In the genomic region with DNA sequence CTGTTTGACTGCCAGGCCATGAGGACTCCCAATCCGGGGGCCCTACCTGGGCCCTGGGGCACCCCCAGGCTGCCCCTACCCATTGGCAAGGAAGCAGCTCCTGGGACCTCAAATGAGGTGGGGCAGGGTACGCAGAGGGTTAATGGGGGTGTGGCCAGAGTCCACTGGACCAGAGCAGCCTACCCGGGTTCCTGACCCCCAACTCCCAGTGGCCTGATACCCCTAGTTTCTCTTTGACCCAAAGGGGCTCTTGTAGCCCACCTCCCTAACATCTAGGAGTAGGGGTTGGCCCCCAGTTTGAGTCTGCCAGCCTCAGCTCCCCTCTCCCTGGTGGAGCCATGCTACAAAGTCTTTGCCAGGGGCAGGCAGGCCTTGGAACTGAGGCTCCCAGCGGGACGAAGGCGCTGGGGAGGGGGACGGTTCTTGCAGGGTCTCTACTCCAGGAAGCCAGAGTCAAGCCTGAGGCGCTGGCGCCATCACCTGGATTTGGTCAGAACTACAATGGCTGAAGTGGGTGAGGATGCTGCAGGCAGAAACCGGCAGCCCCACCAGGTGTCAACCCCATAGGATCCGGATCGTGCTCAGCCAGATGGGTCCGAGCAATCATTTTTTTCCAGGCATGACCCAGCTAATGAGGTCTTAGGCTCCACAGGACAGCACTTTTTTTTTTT, we compare ENCODE assay signal across 8 cellular contexts. TPM values are rescaled to one million over a fixed set of nuclear protein-coding genes. Genes with fewer than 3 reads are reported as not detected.
A peak's percentile ranks its signal among the peaks of the same experiment; 100 is the strongest.
DNase-seq lines count a peak whose midpoint lies in the region; ATAC-seq and TF ChIP-seq lines count a peak whose summit lies in the region.

No MANE protein-coding gene starts in this region.

- no peak overlapping the region for H3K4me3 ChIP-seq in endodermal cell (ENCODE audit: low read length)
- no peak overlapping the region for H3K4me3 ChIP-seq in naive thymus-derived CD4-positive, alpha-beta T cell (ENCODE audit: low read length)
- no peak overlapping the region for H3K4me3 ChIP-seq in uterus

- POLR2A ChIA-PET in naive thymus-derived CD4-positive, alpha-beta T cell (lab: Charles Lee) = no interaction called here

- DNase-seq in SKM-1 treated with dmso at 0.1 percent for 144 hours (lab: John Stamatoyannopoulos, UW; ENCODE audit: unreplicated experiment) (peak; percentile 17), SKM-1 (lab: John Stamatoyannopoulos, UW; ENCODE audit: unreplicated experiment) (no peak), NCI-H2171 treated with DMSO at 0.1 percent for 48 hours (lab: John Stamatoyannopoulos, UW) (peak; percentile 58), endodermal cell (peak; percentile 99), uterus (no peak)
- DNase-seq in activated CD4-positive, alpha-beta T cell treated with anti-CD3 and anti-CD28 coated beads, Interleukin-2, amount 50 U/mL, for 48 hours = peak; percentile 61 to 70
- DNase-seq in naive thymus-derived CD4-positive, alpha-beta T cell = peak in 7 of 9 donors; percentile 24 to 60 (median 43)

- H3K27ac ChIP-seq in endodermal cell (ENCODE audit: low read depth, low read length) = no peak overlapping the region
- no peak overlapping the region for H3K27ac ChIP-seq in naive thymus-derived CD4-positive, alpha-beta T cell (ENCODE audit: low read depth, low read length)
- H3K27ac ChIP-seq in uterus = no peak overlapping the region

- H3K9me3 Mint-ChIP-seq in endodermal cell = peaks cover 2% of the 10 kb centered on the region
- H3K9me3 Mint-ChIP-seq in naive thymus-derived CD4-positive, alpha-beta T cell = peaks cover 0 to 7% (median 0%) of the 10 kb centered on the region in 11 donors

- no peak for TF ChIP-seq POLR2A in uterus (IDR thresholded peaks at IDR 0.05)

- no peaks in the 10 kb centered on the region for H3K36me3 Mint-ChIP-seq in endodermal cell (ENCODE audit: low read depth)
- no peaks in the 10 kb centered on the region for H3K36me3 Mint-ChIP-seq in naive thymus-derived CD4-positive, alpha-beta T cell

- no peaks in the 10 kb centered on the region for H3K36me3 ChIP-seq in endodermal cell (ENCODE audit: control insufficient read depth, insufficient read depth, low read length)
- no peaks in the 10 kb centered on the region for H3K36me3 ChIP-seq in naive thymus-derived CD4-positive, alpha-beta T cell (ENCODE audit: control insufficient read depth in 2 of 3, insufficient read depth in 3 of 3, low read length in 3 of 3)
- H3K36me3 ChIP-seq in uterus = no peaks in the 10 kb centered on the region

- H3K4me3 Mint-ChIP-seq in endodermal cell = no peak overlapping the region
- H3K4me3 Mint-ChIP-seq in naive thymus-derived CD4-positive, alpha-beta T cell = no peak overlapping the region

- no peaks in the 10 kb centered on the region for H3K4me1 ChIP-seq in endodermal cell (ENCODE audit: control insufficient read depth, insufficient read depth, low read length)
- H3K4me1 ChIP-seq in naive thymus-derived CD4-positive, alpha-beta T cell (ENCODE audit: control insufficient read depth in 2 of 2, insufficient read depth in 2 of 2, low read length in 2 of 2) = no peaks in the 10 kb centered on the region
- no peaks in the 10 kb centered on the region for H3K4me1 ChIP-seq in uterus

- peaks cover 6% of the 10 kb centered on the region for H3K4me1 Mint-ChIP-seq in endodermal cell
- peaks cover 0 to 4% (median 0%) of the 10 kb centered on the region in 7 donors for H3K4me1 Mint-ChIP-seq in naive thymus-derived CD4-positive, alpha-beta T cell

- TF ChIP-seq CTCF in endodermal cell (conservative IDR thresholded peaks at IDR 0.05) (peak; percentile 92), uterus (IDR thresholded peaks at IDR 0.05) (peak in 3 of 4 experiments; percentile 26 to 55 (median 31))

- H3K9me3 ChIP-seq in endodermal cell (ENCODE audit: control insufficient read depth, low read length) = no peaks in the 10 kb centered on the region
- H3K9me3 ChIP-seq in naive thymus-derived CD4-positive, alpha-beta T cell (ENCODE audit: control insufficient read depth in 2 of 3, low read length in 3 of 3) = no peaks in the 10 kb centered on the region
- no peaks in the 10 kb centered on the region for H3K9me3 ChIP-seq in uterus

- 20% methylated on average over 5 to 13 of the region's 13 CpGs for WGBS in endodermal cell (ENCODE audit: insufficient coverage in 1 of 2, insufficient read length in 1 of 2), 2 experiments

- no peak overlapping the region for H3K9ac ChIP-seq in endodermal cell (ENCODE audit: extremely low read depth, low read length, poor library complexity, severe bottlenecking)

- H3K27ac Mint-ChIP-seq in endodermal cell = no peak overlapping the region
- no peak overlapping the region for H3K27ac Mint-ChIP-seq in naive thymus-derived CD4-positive, alpha-beta T cell

- intact Hi-C loops in naive thymus-derived CD4-positive, alpha-beta T cell (cut with micrococcal nuclease) = loop anchor here (1.0 kb wide), 1 partner anchor 50 kb away; no protein-coding TSS in a partner anchor
- intact Hi-C loops in uterus (cut with DNase I; ENCODE audit: low total_unique reads) = no loop called here

- H3K27me3 ChIP-seq in endodermal cell (ENCODE audit: control insufficient read depth, insufficient read depth, low read length, poor library complexity, severe bottlenecking) = peaks cover 34% of the 10 kb centered on the region
- H3K27me3 ChIP-seq in naive thymus-derived CD4-positive, alpha-beta T cell (ENCODE audit: control insufficient read depth in 2 of 2, insufficient read depth in 2 of 2, low read length in 2 of 2) = no peaks in the 10 kb centered on the region
- peaks cover 0 to 8% of the 10 kb centered on the region in 2 donors for H3K27me3 ChIP-seq in uterus

- CTCF ChIA-PET in naive thymus-derived CD4-positive, alpha-beta T cell (lab: Charles Lee) = interaction anchor here (0.6 to 4.5 kb wide), 3 partner anchors 14 to 53 kb away, joined by 3 to 20 read pairs (median 3); no protein-coding TSS in a partner anchor

- H3K27me3 Mint-ChIP-seq in endodermal cell (ENCODE audit: insufficient read depth) = peaks cover 83% of the 10 kb centered on the region
- H3K27me3 Mint-ChIP-seq in naive thymus-derived CD4-positive, alpha-beta T cell = peaks cover 47 to 61% (median 54%) of the 10 kb centered on the region in 5 donors

- peak; percentile 60 for ATAC-seq in naive thymus-derived CD4-positive, alpha-beta T cell
- no peak for ATAC-seq in HG02623 (IDR thresholded peaks at IDR 0.05; ENCODE audit: unreplicated experiment)

RNA-seq across cellular contexts. Expression of gene CERCAM, which starts 8.4 kb away (rescaled TPM):
- total RNA-seq in endodermal cell (10 to 100 TPM; 18.5 to 26.5 TPM), uterus (10 to 100 TPM; 25.1 to 70.7 (median 39.8) TPM)
- polyA plus RNA-seq in endodermal cell (2013, experiment 1 of 2) = 51.5 TPM
- polyA plus RNA-seq in endodermal cell (2013, experiment 2 of 2) = 53.6 TPM
- 1 to 10 TPM in 1 of 5 experiments, under 1 TPM in 4; 0.19 to 2.2 (median 0.77) TPM for total RNA-seq in naive thymus-derived CD4-positive, alpha-beta T cell
- polyA plus RNA-seq in naive thymus-derived CD4-positive, alpha-beta T cell = under 1 TPM; 0.15 to 0.54 TPM

RNA-seq across cellular contexts. Expression of gene URM1, which starts 41.1 kb away (rescaled TPM):
- total RNA-seq in endodermal cell (10 to 100 TPM; 51.5 to 60.4 TPM), uterus (10 to 100 TPM in 3 of 4 donors, 1 to 10 TPM in 1; 6.7 to 32.0 (median 22.4) TPM)
- 46.9 TPM for polyA plus RNA-seq in endodermal cell (2013, experiment 1 of 2)
- 45.0 TPM for polyA plus RNA-seq in endodermal cell (2013, experiment 2 of 2)
- 10 to 100 TPM; 32.3 to 72.4 (median 47.5) TPM for total RNA-seq in naive thymus-derived CD4-positive, alpha-beta T cell
- 10 to 100 TPM; 49.9 to 50.0 TPM for polyA plus RNA-seq in naive thymus-derived CD4-positive, alpha-beta T cell

RNA-seq across cellular contexts. Expression of gene ODF2, which starts 43.6 kb away (rescaled TPM):
- total RNA-seq in endodermal cell = 10 to 100 TPM; 34.5 to 48.7 TPM
- polyA plus RNA-seq in endodermal cell (2013, experiment 1 of 2) = 60.4 TPM
- 57.4 TPM for polyA plus RNA-seq in endodermal cell (2013, experiment 2 of 2)
- total RNA-seq in naive thymus-derived CD4-positive, alpha-beta T cell = 10 to 100 TPM; 25.0 to 52.8 (median 30.2) TPM
- polyA plus RNA-seq in naive thymus-derived CD4-positive, alpha-beta T cell = 10 to 100 TPM; 15.7 to 28.8 TPM
- 10 to 100 TPM; 14.4 to 37.3 (median 25.9) TPM for total RNA-seq in uterus

Comparison
In these comparisons a context has a peak if more than half of its experiments do, and no peak if none do; other contexts are left out.
1. DNase-seq: peak in SKM-1 treated with dmso at 0.1 percent for 144 hours (single experiment), NCI-H2171 treated with DMSO at 0.1 percent for 48 hours (single experiment), activated CD4-positive, alpha-beta T cell treated with anti-CD3 and anti-CD28 coated beads, Interleukin-2, amount 50 U/mL, for 48 hours (2 of 2), endodermal cell (single experiment) and naive thymus-derived CD4-positive, alpha-beta T cell (7 of 9); none in SKM-1 (single experiment) and uterus (0 of 2).
2. RNA of gene CERCAM, which starts 8.4 kb away (total RNA-seq): 25.1 to 70.7 TPM in uterus and 18.5 to 26.5 TPM in endodermal cell; 0.19 to 2.2 TPM in naive thymus-derived CD4-positive, alpha-beta T cell; every median in the first group is over 4 times any median in the second.